In genomic region chr4:40058121-40058520, GRCh38 we compare ENCODE assay signal across 8 cellular contexts. TPM values are rescaled to one million over a fixed set of nuclear protein-coding genes. Genes with fewer than 3 reads are reported as not detected.
A peak's percentile ranks its signal among the peaks of the same experiment; 100 is the strongest.
DNase-seq lines count a peak whose midpoint lies in the region; ATAC-seq, FAIRE-seq and TF ChIP-seq lines count a peak whose summit lies in the region.

No MANE protein-coding gene starts in this region.

- H3K9me3 ChIP-seq in HUES64 (ENCODE audit: insufficient read depth, low read depth, low read length): no peaks in the 10 kb centered on the region
- no peaks in the 10 kb centered on the region for H3K9me3 ChIP-seq in mucosa of rectum (ENCODE audit: control insufficient read depth in 2 of 2, low read length in 2 of 2)

- H3K27me3 ChIP-seq in ACC112 (ENCODE audit: insufficient read depth, low read length) (no peaks in the 10 kb centered on the region), HUES64 (ENCODE audit: insufficient read depth, low read length) (no peaks in the 10 kb centered on the region), bronchial epithelial cell (ENCODE audit: control insufficient read depth, insufficient read depth, low read length) (no peaks in the 10 kb centered on the region), mucosa of rectum (ENCODE audit: control insufficient read depth in 2 of 2, insufficient read depth in 2 of 2, low read length in 2 of 2) (no peaks in the 10 kb centered on the region)

- no peak for TF ChIP-seq CTCF in bronchial epithelial cell (IDR thresholded peaks at IDR 0.05; ENCODE audit: insufficient read depth, low read length, severe bottlenecking)

- H3K9ac ChIP-seq in HUES64 (ENCODE audit: low read depth, low read length) (peak overlapping the region; percentile 64), mucosa of rectum (ENCODE audit: low read depth in 1 of 2, low read length in 2 of 2) (peak overlapping the region; percentile 41 to 93)

- peak overlapping the region; percentile 96 for H2AFZ ChIP-seq in ACC112 (ENCODE audit: low read length, unreplicated experiment)

- H3K4me1 ChIP-seq in ACC112 (ENCODE audit: control insufficient read depth, insufficient read depth, low read length, unreplicated experiment) (peaks cover 7% of the 10 kb centered on the region), HUES64 (ENCODE audit: insufficient read depth, low read length) (peaks cover 23% of the 10 kb centered on the region), mucosa of rectum (ENCODE audit: control insufficient read depth in 2 of 2, insufficient read depth in 2 of 2, low read length in 2 of 2) (peaks cover 13 to 18% of the 10 kb centered on the region in 2 donors)

- FAIRE-seq in bronchial epithelial cell (lab: Jason Lieb, UNC): no peak

- no peaks in the 10 kb centered on the region for H3K79me2 ChIP-seq in ACC112 (ENCODE audit: control insufficient read depth, insufficient read depth, low read length, unreplicated experiment)

- DNase-seq in bronchial epithelial cell (ENCODE audit: low read depth) (no peak), CD1c-positive myeloid dendritic cell (ENCODE audit: extremely low spot score) (no peak)

- 9% methylated on average over 9 of the region's 9 CpGs for WGBS in HUES64

- H3K27ac ChIP-seq in ACC112 (ENCODE audit: low read depth, low read length): peak overlapping the region; percentile 92
- H3K27ac ChIP-seq in HUES64 (ENCODE audit: low read depth, low read length): no peak overlapping the region
- peak overlapping the region; percentile 99 for H3K27ac ChIP-seq in mucosa of rectum (ENCODE audit: low read depth in 2 of 2, low read length in 2 of 2)

- H3K36me3 ChIP-seq in ACC112 (ENCODE audit: insufficient read depth, low read length) (0 out of 2 replicates have a peak, but pooled peaks cover 2% of the 10 kb centered on the region), HUES64 (ENCODE audit: insufficient read depth, low read length) (peaks cover 10% of the 10 kb centered on the region), bronchial epithelial cell (ENCODE audit: control insufficient read depth, insufficient read depth, low read length) (no peaks in the 10 kb centered on the region), mucosa of rectum (ENCODE audit: control insufficient read depth in 2 of 2, insufficient read depth in 2 of 2, low read length in 2 of 2) (no peaks in the 10 kb centered on the region)

- ATAC-seq in GM18502 (IDR thresholded peaks at IDR 0.05; ENCODE audit: poor library complexity, unreplicated experiment) (no peak), GM21723 (IDR thresholded peaks at IDR 0.05; ENCODE audit: unreplicated experiment) (no peak), HG03139 (IDR thresholded peaks at IDR 0.05; ENCODE audit: unreplicated experiment) (no peak)

- peak overlapping the region; percentile 85 for H3K4me3 ChIP-seq in ACC112 (ENCODE audit: low read depth, low read length)
- peak overlapping the region; percentile 74 for H3K4me3 ChIP-seq in HUES64 (ENCODE audit: low read length)
- H3K4me3 ChIP-seq in bronchial epithelial cell (ENCODE audit: low read depth, low read length): peak overlapping the region; percentile 94
- H3K4me3 ChIP-seq in mucosa of rectum (ENCODE audit: low read length in 2 of 2): peak overlapping the region; percentile 92 to 95

RNA-seq across cellular contexts. Expression of gene N4BP2, which starts 1.5 kb away (rescaled TPM):
- polyA plus RNA-seq in HUES64 (2013, experiment 1 of 2): 20.4 TPM
- polyA plus RNA-seq in HUES64 (2013, experiment 2 of 2): 19.7 TPM
- total RNA-seq in bronchial epithelial cell: 6.0 and 9.0 TPM in 2 replicates
